ENCODE assay signal across 1 cellular context in genomic region chr4:143300860-143301259, GRCh38.
TF ChIP-seq lines count a peak whose summit lies in the region.

No MANE protein-coding gene starts in this region.

TF ChIP-seq in GM23338, 12 proteins besides CTCF, POLR2A, EP300 and RAD21 (continued from another document):
- TF ChIP-seq, protein P1, sequence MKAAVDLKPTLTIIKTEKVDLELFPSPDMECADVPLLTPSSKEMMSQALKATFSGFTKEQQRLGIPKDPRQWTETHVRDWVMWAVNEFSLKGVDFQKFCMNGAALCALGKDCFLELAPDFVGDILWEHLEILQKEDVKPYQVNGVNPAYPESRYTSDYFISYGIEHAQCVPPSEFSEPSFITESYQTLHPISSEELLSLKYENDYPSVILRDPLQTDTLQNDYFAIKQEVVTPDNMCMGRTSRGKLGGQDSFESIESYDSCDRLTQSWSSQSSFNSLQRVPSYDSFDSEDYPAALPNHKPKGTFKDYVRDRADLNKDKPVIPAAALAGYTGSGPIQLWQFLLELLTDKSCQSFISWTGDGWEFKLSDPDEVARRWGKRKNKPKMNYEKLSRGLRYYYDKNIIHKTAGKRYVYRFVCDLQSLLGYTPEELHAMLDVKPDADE (IDR thresholded peaks at IDR 0.05), result no peak
- TF ChIP-seq EZH2 (IDR thresholded peaks at IDR 0.05; ENCODE audit: low read depth, unreplicated experiment), result no peak
- no peak for TF ChIP-seq ZNF462 (CRISPR knock-in tag; IDR thresholded peaks at IDR 0.05)
- TF ChIP-seq CREB1 (CRISPR knock-in tag; IDR thresholded peaks at IDR 0.05; ENCODE audit: low read depth), result no peak
